Comparison of ENCODE assay signal across 23 cellular contexts in the genomic region with DNA sequence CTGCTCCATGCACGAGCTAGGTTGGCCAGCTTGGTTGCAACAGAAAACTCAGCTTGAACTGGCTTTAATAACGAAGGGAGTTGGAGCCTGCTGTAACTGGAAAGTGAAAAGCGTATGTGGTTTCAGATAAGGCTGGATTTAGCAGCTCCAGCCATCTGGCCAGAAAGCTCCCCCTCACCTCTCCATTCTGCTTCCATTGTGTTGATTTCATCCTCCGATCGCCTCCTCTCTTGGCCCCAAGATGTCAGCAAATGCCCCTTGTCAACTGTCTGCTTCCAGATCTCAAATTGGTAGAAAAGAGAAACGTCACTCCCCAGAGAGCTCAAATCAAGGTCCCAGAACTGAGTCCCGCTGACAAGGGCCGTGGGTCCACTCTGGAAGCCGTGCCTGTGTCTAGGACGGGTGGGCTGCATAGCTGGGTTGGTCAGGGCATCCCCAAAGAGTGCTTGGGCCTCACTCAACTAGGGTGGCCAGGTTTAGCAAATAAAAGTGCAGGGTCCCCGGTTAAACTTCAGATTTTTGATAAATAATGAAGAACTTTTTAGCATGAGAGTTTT.
"Had no signal": no experiment of that assay in that cellular context is flagged by ENCODE, and none has a peak within 500 bp of the region (broad histone marks: within the 10 kb centered on the region; RNA-seq: fewer than 3 reads in every experiment).

No MANE protein-coding gene starts in this region.

- H3K9me3 Mint-ChIP-seq: natural killer cell treated with Interleukin-12 subunit alpha and Interleukin-12 subunit beta and Interleukin-15 and Interleukin-18, amount 100 ng/mL, for 72 hours had no signal

- H3K4me3 Mint-ChIP-seq: natural killer cell treated with Interleukin-12 subunit alpha and Interleukin-12 subunit beta and Interleukin-15 and Interleukin-18, amount 100 ng/mL, for 72 hours had no signal

- H3K4me3 ChIP-seq: coronary artery, dorsolateral prefrontal cortex, hepatocyte, lung, psoas muscle, right lobe of liver, stomach had no signal

- H3K4me1 ChIP-seq: parathyroid adenoma, right lobe of liver, stomach had no signal

- H3K27ac Mint-ChIP-seq: natural killer cell treated with Interleukin-12 subunit alpha and Interleukin-12 subunit beta and Interleukin-15 and Interleukin-18, amount 100 ng/mL, for 72 hours had no signal

- H3K36me3 ChIP-seq: right lobe of liver, stomach had no signal

- ATAC-seq: left colon; left ventricle myocardium superior; natural killer cell treated with Interleukin-12 subunit alpha and Interleukin-12 subunit beta and Interleukin-15 and Interleukin-18, amount 100 ng/mL, for 72 hours; psoas muscle; right lobe of liver had no signal

- DNase-seq: dorsolateral prefrontal cortex; effector CD8-positive, alpha-beta T cell; foreskin melanocyte; head of caudate nucleus; kidney; left colon; left ventricle myocardium superior; mesenchymal stem cell; midbrain; psoas muscle; retina; right lobe of liver; stimulated activated CD4-positive, alpha-beta T cell treated with anti-CD3 and anti-CD28 coated beads, Interleukin-2, amount 100 ng/mL, for 24 hours; stimulated activated CD4-positive, alpha-beta T cell treated with anti-CD3 and anti-CD28 coated beads, Interleukin-4, amount 100 ng/mL, for 4 hours; stimulated activated naive CD4-positive, alpha-beta T cell; stomach; substantia nigra; trophoblast cell had no signal

- H3K36me3 Mint-ChIP-seq: natural killer cell treated with Interleukin-12 subunit alpha and Interleukin-12 subunit beta and Interleukin-15 and Interleukin-18, amount 100 ng/mL, for 72 hours had no signal

- H3K9me3 ChIP-seq: psoas muscle, right lobe of liver, stomach had no signal

- H3K27me3 ChIP-seq: hepatocyte, right lobe of liver had no signal

- H3K27ac ChIP-seq: coronary artery, dorsolateral prefrontal cortex, hepatocyte, parathyroid adenoma, psoas muscle, right lobe of liver, stomach had no signal
